Comparison of ENCODE assay signal across 8 cellular contexts in the genomic region with DNA sequence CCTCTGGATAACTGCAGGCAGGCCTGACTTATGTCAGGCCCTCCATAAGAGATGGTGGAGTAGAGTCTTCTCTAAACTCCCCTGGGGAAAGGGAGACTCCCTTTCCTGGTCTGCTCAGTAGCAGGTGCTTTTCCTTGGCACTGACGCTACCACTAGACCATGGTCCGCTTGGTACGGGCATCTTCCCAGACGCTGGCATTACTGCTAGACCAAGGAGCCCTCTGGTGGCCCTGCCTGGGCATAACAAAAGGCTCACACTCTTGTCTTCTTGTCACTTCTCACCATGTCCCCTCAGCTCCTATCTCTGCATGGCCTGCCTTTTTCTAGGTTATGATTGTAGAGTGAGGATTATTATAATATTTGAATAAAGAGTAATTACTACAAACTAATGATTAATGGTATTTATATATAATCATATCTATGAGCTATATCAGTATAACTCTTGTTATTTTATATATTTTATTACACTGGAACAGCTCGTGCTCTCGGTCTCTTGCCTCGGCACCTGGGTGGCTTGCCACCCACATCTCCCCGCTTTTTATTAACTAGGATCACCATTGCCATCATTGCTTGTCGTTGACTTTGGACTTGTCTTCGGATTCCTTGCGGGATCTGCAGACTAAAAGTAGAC. TPM values are rescaled to one million over a fixed set of nuclear protein-coding genes. Genes with fewer than 3 reads are reported as not detected.
A peak's percentile ranks its signal among the peaks of the same experiment; 100 is the strongest.
DNase-seq lines count a peak whose midpoint lies in the region; ATAC-seq and TF ChIP-seq lines count a peak whose summit lies in the region.

No MANE protein-coding gene starts in this region.

- H3K9me3 ChIP-seq in tibial artery = no peaks in the 10 kb centered on the region

- H3K36me3 Mint-ChIP-seq in activated CD8-positive, alpha-beta T cell treated with anti-CD3 and anti-CD28 coated beads for 36 hours (ENCODE audit: low read depth) = no peaks in the 10 kb centered on the region
- peaks cover 4% of the 10 kb centered on the region for H3K36me3 Mint-ChIP-seq in endothelial cell (ENCODE audit: low read depth, unreplicated experiment)
- H3K36me3 Mint-ChIP-seq in naive thymus-derived CD8-positive, alpha-beta T cell = peaks cover 0 to 3% (median 3%) of the 10 kb centered on the region in 3 donors

- no peaks in the 10 kb centered on the region for H3K27me3 Mint-ChIP-seq in activated CD8-positive, alpha-beta T cell treated with anti-CD3 and anti-CD28 coated beads for 36 hours
- H3K27me3 Mint-ChIP-seq in endothelial cell (ENCODE audit: unreplicated experiment) = peaks cover 2% of the 10 kb centered on the region
- H3K27me3 Mint-ChIP-seq in naive thymus-derived CD8-positive, alpha-beta T cell = no peaks in the 10 kb centered on the region

- ATAC-seq in activated CD8-positive, alpha-beta T cell treated with anti-CD3 and anti-CD28 coated beads for 36 hours = no peak
- ATAC-seq in naive thymus-derived CD8-positive, alpha-beta T cell = no peak
- ATAC-seq in HG03354 (IDR thresholded peaks at IDR 0.05; ENCODE audit: poor library complexity, severe bottlenecking, unreplicated experiment) = no peak

- CTCF ChIA-PET in activated CD8-positive, alpha-beta T cell treated with anti-CD3 and anti-CD28 coated beads for 36 hours (lab: Charles Lee) = interaction anchor here (0.7 to 2.1 kb wide), 14 partner anchors 9 to 315 kb away, joined by 3 to 14 read pairs (median 4); partner anchors contain the start of gene DHX8

- DNase-seq in GM13976 (ENCODE audit: low spot score) (no peak), NCI-H524 treated with DMSO at 0.1 percent for 48 hours (lab: John Stamatoyannopoulos, UW) (peak; percentile 20), endothelial cell (ENCODE audit: low spot score) (peak; percentile 69), tibial artery (peak; percentile 75 to 84)
- peak; percentile 83 for DNase-seq in activated CD8-positive, alpha-beta T cell treated with anti-CD3 and anti-CD28 coated beads for 36 hours
- DNase-seq in naive thymus-derived CD8-positive, alpha-beta T cell = peak; percentile 33 to 83 (median 52)

- intact Hi-C loops in activated CD8-positive, alpha-beta T cell treated with anti-CD3 and anti-CD28 coated beads for 36 hours (cut with micrococcal nuclease) = no loop called here
- intact Hi-C loops in tibial artery (cut with DNase I; ENCODE audit: low total_unique reads) = loop anchor here (5.0 kb wide), 2 partner anchors 127 to 322 kb away; partner anchors contain the start of gene TMEM106A

- no peaks in the 10 kb centered on the region for H3K27me3 ChIP-seq in tibial artery

- no peaks in the 10 kb centered on the region for H3K36me3 ChIP-seq in tibial artery

- H3K4me3 ChIP-seq in tibial artery = no peak overlapping the region

- in situ Hi-C loops in GM13976 (cut with MboI; ENCODE audit: low sequenced_read_pairs, unreplicated experiment) = no loop called here

- H3K27ac ChIP-seq in 22Rv1 = no peak overlapping the region
- H3K27ac ChIP-seq in tibial artery = no peak overlapping the region

- no peaks in the 10 kb centered on the region for H3K9me3 Mint-ChIP-seq in activated CD8-positive, alpha-beta T cell treated with anti-CD3 and anti-CD28 coated beads for 36 hours
- H3K9me3 Mint-ChIP-seq in endothelial cell (ENCODE audit: unreplicated experiment) = no peaks in the 10 kb centered on the region
- H3K9me3 Mint-ChIP-seq in naive thymus-derived CD8-positive, alpha-beta T cell = no peaks in the 10 kb centered on the region

- peaks cover 41% of the 10 kb centered on the region for H3K4me1 Mint-ChIP-seq in activated CD8-positive, alpha-beta T cell treated with anti-CD3 and anti-CD28 coated beads for 36 hours (ENCODE audit: low read depth)
- no peaks in the 10 kb centered on the region for H3K4me1 Mint-ChIP-seq in endothelial cell (ENCODE audit: unreplicated experiment)
- peaks cover 7 to 15% (median 12%) of the 10 kb centered on the region in 4 donors for H3K4me1 Mint-ChIP-seq in naive thymus-derived CD8-positive, alpha-beta T cell

- no peak overlapping the region for H3K27ac Mint-ChIP-seq in activated CD8-positive, alpha-beta T cell treated with anti-CD3 and anti-CD28 coated beads for 36 hours
- no peak overlapping the region for H3K27ac Mint-ChIP-seq in endothelial cell (ENCODE audit: unreplicated experiment)
- peak overlapping the region in 2 of 10 donors; percentile 18 to 59 for H3K27ac Mint-ChIP-seq in naive thymus-derived CD8-positive, alpha-beta T cell

- H3K4me3 Mint-ChIP-seq in activated CD8-positive, alpha-beta T cell treated with anti-CD3 and anti-CD28 coated beads for 36 hours = no peak overlapping the region
- H3K4me3 Mint-ChIP-seq in endothelial cell (ENCODE audit: unreplicated experiment) = no peak overlapping the region
- no peak overlapping the region for H3K4me3 Mint-ChIP-seq in naive thymus-derived CD8-positive, alpha-beta T cell

- POLR2A ChIA-PET in activated CD8-positive, alpha-beta T cell treated with anti-CD3 and anti-CD28 coated beads for 36 hours (lab: Charles Lee) = interaction anchor here (0.7 to 18.9 kb wide), 6 partner anchors 18 to 768 kb away, joined by 4 to 199 read pairs (median 6); no protein-coding TSS in a partner anchor
- POLR2A ChIA-PET in naive thymus-derived CD8-positive, alpha-beta T cell (lab: Charles Lee) = interaction anchor here (0.6 to 1.2 kb wide), 6 partner anchors 22 to 374 kb away, joined by 3 to 11 read pairs (median 4); partner anchors contain the start of gene DHX8

- peak; percentile 84 for TF ChIP-seq CTCF in 22Rv1 (IDR thresholded peaks at IDR 0.05)
- TF ChIP-seq CTCF in GM13976 (IDR thresholded peaks at IDR 0.05; ENCODE audit: borderline replicate concordance, control extremely low read depth, extremely low read depth, insufficient read depth, missing control alignments) = peak; percentile 73
- peak; percentile 88 for TF ChIP-seq CTCF in activated CD8-positive, alpha-beta T cell treated with anti-CD3 and anti-CD28 coated beads for 36 hours (IDR thresholded peaks at IDR 0.05)
- peak; percentile 58 for TF ChIP-seq CTCF in endothelial cell (IDR thresholded peaks at IDR 0.05; ENCODE audit: unreplicated experiment)
- TF ChIP-seq CTCF in tibial artery (IDR thresholded peaks at IDR 0.05) = peak; percentile 57 to 69

- H3K4me1 ChIP-seq in tibial artery = peaks cover 0 to 21% (median 8%) of the 10 kb centered on the region in 4 donors

RNA-seq across cellular contexts. Expression of gene ARL4D, which starts 59.8 kb away (rescaled TPM):
- total RNA-seq in activated CD8-positive, alpha-beta T cell treated with anti-CD3 and anti-CD28 coated beads for 36 hours = 1 to 10 TPM; 2.2 to 3.4 TPM
- total RNA-seq in endothelial cell (ENCODE audit: unreplicated experiment) = 35.7 TPM
- total RNA-seq in naive thymus-derived CD8-positive, alpha-beta T cell = 1 to 10 TPM; 1.6 to 2.4 TPM
- polyA plus RNA-seq in naive thymus-derived CD8-positive, alpha-beta T cell = 1 to 10 TPM; 1.1 to 3.2 (median 2.2) TPM
